In genomic region chr16:5056347-5056746, GRCh38 we compare ENCODE assay signal across 9 cellular contexts. TPM values are rescaled to one million over a fixed set of nuclear protein-coding genes. Genes with fewer than 3 reads are reported as not detected.
A peak's percentile ranks its signal among the peaks of the same experiment; 100 is the strongest.
DNase-seq lines count a peak whose midpoint lies in the region; ATAC-seq and TF ChIP-seq lines count a peak whose summit lies in the region.
"Had no signal": no experiment of that assay in that cellular context is flagged by ENCODE, and none has a peak within 500 bp of the region (broad histone marks: within the 10 kb centered on the region; RNA-seq: fewer than 3 reads in every experiment).

No MANE protein-coding gene starts in this region.

- peaks cover 0 to 5% of the 10 kb centered on the region in 2 experiments; a peak in 1 of 4 replicates for H3K4me1 ChIP-seq in HCT116 (ENCODE audit: control insufficient read depth in 1 of 2, insufficient read depth in 2 of 2, low read length in 2 of 2)

- H3K9ac ChIP-seq in HCT116 (ENCODE audit: low read length): no peak overlapping the region
- H3K9ac ChIP-seq: KMS-11 had no signal

- TF ChIP-seq POLR2A in HCT116 (IDR thresholded peaks at IDR 0.05; ENCODE audit: borderline replicate concordance, extremely low read depth, insufficient read depth, insufficient read length): no peak

- BruUV-seq in HCT116 (replicated peaks; lab: Mats Ljungman, UMichigan): no TSS peak

- no peaks in the 10 kb centered on the region for H3K9me3 Mint-ChIP-seq in T-helper 2 cell treated with Interferon-gamma antibody and Interleukin-4, amounts not matched to agents 5 μg/mL and 100 μg/mL, for 36 hours

- CTCF ChIA-PET in HCT116 (lab: Charles Lee): interaction anchor here (0.8 to 1.3 kb wide), 5 partner anchors 9 to 578 kb away, joined by 3 to 8 read pairs (median 3); no protein-coding TSS in a partner anchor

- H4K20me1 ChIP-seq in HCT116 (ENCODE audit: insufficient read depth): no peaks in the 10 kb centered on the region

- H3K27ac ChIP-seq in HCT116 (ENCODE audit: low read depth, low read length): no peak overlapping the region
- H3K27ac ChIP-seq: KMS-11 had no signal

- ATAC-seq in HCT116: peak; percentile 96
- no peak for ATAC-seq in GM18861 (IDR thresholded peaks at IDR 0.05; ENCODE audit: unreplicated experiment)
- ATAC-seq in HG03342 (IDR thresholded peaks at IDR 0.05; ENCODE audit: unreplicated experiment): no peak

- H3K4me3 Mint-ChIP-seq in T-helper 2 cell treated with Interferon-gamma antibody and Interleukin-4, amounts not matched to agents 5 μg/mL and 100 μg/mL, for 36 hours: no peak overlapping the region

- POLR2A ChIA-PET in HCT116 (lab: Charles Lee): no interaction called here

- H3K36me3 ChIP-seq in HCT116 (ENCODE audit: control insufficient read depth in 1 of 2, insufficient read depth in 2 of 2, low read length in 2 of 2): no peaks in the 10 kb centered on the region

- no peaks in the 10 kb centered on the region for H3K36me3 Mint-ChIP-seq in T-helper 2 cell treated with Interferon-gamma antibody and Interleukin-4, amounts not matched to agents 5 μg/mL and 100 μg/mL, for 36 hours (ENCODE audit: low read depth)

- peak; percentile 20 for DNase-seq in COLO668 (lab: John Stamatoyannopoulos, UW; ENCODE audit: unreplicated experiment)
- DNase-seq in HCT116 (ENCODE audit: low read depth, low spot score): peak; percentile 37
- peak; percentile 32 for DNase-seq in T-helper 2 cell treated with Interferon-gamma antibody and Interleukin-4, amounts not matched to agents 5 μg/mL and 100 μg/mL, for 36 hours (ENCODE audit: low spot score)
- peak; percentile 6 for DNase-seq in effector CD8-positive, alpha-beta T cell (lab: John Stamatoyannopoulos, UW)
- DNase-seq in stimulated activated CD4-positive, alpha-beta T cell treated with anti-CD3 and anti-CD28 coated beads, Interleukin-15, amount 100 ng/mL, for 24 hours: peak; percentile 66
- DNase-seq in central memory CD4-positive, alpha-beta T cell: no peak

- H3K9me3 ChIP-seq in HCT116 (ENCODE audit: control insufficient read depth in 1 of 2, insufficient read depth in 1 of 2, low read depth in 1 of 2, low read length in 2 of 2): no peaks in the 10 kb centered on the region

- intact Hi-C loops in HCT116 (cut with micrococcal nuclease): loop anchor here (1.0 kb wide), 1 partner anchor 36 kb away; no protein-coding TSS in a partner anchor

- peak overlapping the region; percentile 3; the same call in 1 of the 2 replicates for H3K4me2 ChIP-seq in HCT116 (ENCODE audit: low read length)
- H3K4me2 ChIP-seq: KMS-11 had no signal

- H3K27me3 Mint-ChIP-seq in T-helper 2 cell treated with Interferon-gamma antibody and Interleukin-4, amounts not matched to agents 5 μg/mL and 100 μg/mL, for 36 hours (ENCODE audit: low read depth): no peaks in the 10 kb centered on the region

- H3K27ac Mint-ChIP-seq in T-helper 2 cell treated with Interferon-gamma antibody and Interleukin-4, amounts not matched to agents 5 μg/mL and 100 μg/mL, for 36 hours: no peak overlapping the region

- TF ChIP-seq CTCF in HCT116 (IDR thresholded peaks at IDR 0.05 in 2 of 3, conservative IDR thresholded peaks at IDR 0.05 in 1 of 3; ENCODE audit: borderline replicate concordance in 1 of 3, insufficient read depth in 1 of 3, low read depth in 2 of 3, low read length in 2 of 3): peak; percentile 44 to 86 (median 82); a peak in 5 of 6 replicates

- H3K79me2 ChIP-seq in HCT116 (ENCODE audit: insufficient read depth, low read length): no peaks in the 10 kb centered on the region

- TF ChIP-seq RAD21 in HCT116 (IDR thresholded peaks at IDR 0.05; ENCODE audit: low read depth): peak; percentile 64

- no peak overlapping the region for H3K4me3 ChIP-seq in HCT116 (replicated peaks in 1 of 2; ENCODE audit: low read depth in 1 of 2, low read length in 2 of 2)

- RAD21 ChIA-PET in HCT116 (lab: Charles Lee; ENCODE audit: low non-redundant PET in 1 of 2, low total read pairs in 2 of 2, uncharacterized antibody in 2 of 2, unreplicated experiment in 2 of 2): no interaction called here

- H3K27me3 ChIP-seq in HCT116 (ENCODE audit: insufficient read depth, low read length): no peaks in the 10 kb centered on the region

- no peaks in the 10 kb centered on the region for H3K4me1 Mint-ChIP-seq in T-helper 2 cell treated with Interferon-gamma antibody and Interleukin-4, amounts not matched to agents 5 μg/mL and 100 μg/mL, for 36 hours (ENCODE audit: low read depth)

- H3K9me2 ChIP-seq in HCT116 (ENCODE audit: insufficient read depth): no peaks in the 10 kb centered on the region

- no peak overlapping the region for H2AFZ ChIP-seq in HCT116 (ENCODE audit: low read depth, low read length, poor library complexity, severe bottlenecking)

TF ChIP-seq in HCT116, 20 proteins besides CTCF, POLR2A, EP300 and RAD21:
- no peak for TF ChIP-seq ELF1 (IDR thresholded peaks at IDR 0.05; ENCODE audit: borderline replicate concordance, low read depth)
- TF ChIP-seq MAX (IDR thresholded peaks at IDR 0.05): no peak
- TF ChIP-seq ZBTB33 (IDR thresholded peaks at IDR 0.05; ENCODE audit: extremely low read depth, insufficient replicate concordance, low read length): no peak
- TF ChIP-seq TCF7L2 (IDR thresholded peaks at IDR 0.05; ENCODE audit: borderline replicate concordance, extremely low read depth, insufficient read depth, insufficient read length): no peak
- no peak for TF ChIP-seq ZNF274 (IDR thresholded peaks at IDR 0.05; ENCODE audit: low read depth, low read length)
- no peak for TF ChIP-seq ATF3 (IDR thresholded peaks at IDR 0.05)
- no peak for TF ChIP-seq YY1 (IDR thresholded peaks at IDR 0.05; ENCODE audit: extremely low read depth, insufficient replicate concordance, low read depth, low read length)
- no peak for TF ChIP-seq CEBPB (IDR thresholded peaks at IDR 0.05; ENCODE audit: low read depth)
TF ChIP-seq in HCT116: peak in this region for 0.

RNA-seq across cellular contexts. Expression of gene C16orf89, which starts 9.4 kb away (rescaled TPM):
- total RNA-seq in HCT116 (2021; ENCODE audit: unreplicated experiment): 0.49 TPM
- polyA plus RNA-seq in HCT116 (2012): not detected in 2 replicates

RNA-seq across cellular contexts. Expression of gene ALG1, which starts 15.3 kb away (rescaled TPM):
- total RNA-seq in HCT116 (2021; ENCODE audit: unreplicated experiment): 27.1 TPM
- 13.2 and 16.4 TPM in 2 replicates for polyA plus RNA-seq in HCT116 (2012)

RNA-seq across cellular contexts. Expression of gene NAGPA, which starts 22.6 kb away (rescaled TPM):
- 17.5 TPM for total RNA-seq in HCT116 (2021; ENCODE audit: unreplicated experiment)
- polyA plus RNA-seq in HCT116 (2012): 9.9 and 11.4 TPM in 2 replicates

RNA-seq across cellular contexts. Expression of gene EEF2KMT, which starts 41.2 kb away (rescaled TPM):
- 25.6 TPM for total RNA-seq in HCT116 (2021; ENCODE audit: unreplicated experiment)
- 14.0 and 15.6 TPM in 2 replicates for polyA plus RNA-seq in HCT116 (2012)
